In genomic region chr21:45248893-45249381, GRCh38 we compare ENCODE assay signal across 10 cellular contexts. TPM values are rescaled to one million over a fixed set of nuclear protein-coding genes. Genes with fewer than 3 reads are reported as not detected.
DNase-seq lines count a peak whose midpoint lies in the region; ATAC-seq, FAIRE-seq and TF ChIP-seq lines count a peak whose summit lies in the region.
"Had no signal": no experiment of that assay in that cellular context is flagged by ENCODE, and none has a peak within 500 bp of the region (broad histone marks: within the 10 kb centered on the region; RNA-seq: fewer than 3 reads in every experiment).

No MANE protein-coding gene starts in this region.

- peaks cover 4% of the 10 kb centered on the region for H3K4me1 ChIP-seq in ovary (ENCODE audit: insufficient read depth)

- no peaks in the 10 kb centered on the region for H3K36me3 ChIP-seq in ovary

- TF ChIP-seq CTCF in fibroblast of pulmonary artery (IDR thresholded peaks at IDR 0.05; ENCODE audit: low read length, missing control alignments) (no peak), ovary (IDR thresholded peaks at IDR 0.05) (no peak)

- peaks cover 6 to 7% of the 10 kb centered on the region in 2 donors for H3K36me3 Mint-ChIP-seq in activated naive CD4-positive, alpha-beta T cell treated with anti-CD3 and anti-CD28 coated beads, Interleukin-2, amount 50 U/mL, for 72 hours
- H3K36me3 Mint-ChIP-seq: activated naive CD8-positive, alpha-beta T cell had no signal

- no peak for TF ChIP-seq EP300 in ovary (IDR thresholded peaks at IDR 0.05)

- no peak for TF ChIP-seq POLR2A in ovary (IDR thresholded peaks at IDR 0.05)

- H3K27me3 ChIP-seq in ovary: no peaks in the 10 kb centered on the region

- no peak for ATAC-seq in activated naive CD4-positive, alpha-beta T cell treated with anti-CD3 and anti-CD28 coated beads, Interleukin-2, amount 50 U/mL, for 72 hours
- ATAC-seq: stimulated activated naive B cell treated with anti-CD40 and anti-IgM and Interleukin-4, amounts not matched to agents 10 μg/mL and 1 μg/mL and 100 μg/mL, for 72 hours had no signal

- WGBS in ovary, 3 donors: 23 to 31% (median 26%) methylated on average over 14 of the region's 14 CpGs

- no peak overlapping the region for H3K27ac ChIP-seq in ovary

- intact Hi-C loops in ovary (cut with DNase I): no loop called here

- H3K9me3 ChIP-seq in ovary: no peaks in the 10 kb centered on the region

- H3K27ac Mint-ChIP-seq in activated naive CD4-positive, alpha-beta T cell treated with anti-CD3 and anti-CD28 coated beads, Interleukin-2, amount 50 U/mL, for 72 hours: no peak overlapping the region
- H3K27ac Mint-ChIP-seq: activated naive CD8-positive, alpha-beta T cell; stimulated activated naive B cell treated with anti-CD40 and anti-IgM and Interleukin-4, amounts not matched to agents 10 μg/mL and 1 μg/mL and 100 μg/mL, for 72 hours had no signal

- H3K9me3 Mint-ChIP-seq in activated naive CD4-positive, alpha-beta T cell treated with anti-CD3 and anti-CD28 coated beads, Interleukin-2, amount 50 U/mL, for 72 hours: peaks cover 3 to 5% of the 10 kb centered on the region in 2 donors

- DNase-seq in DMS 273 (lab: John Stamatoyannopoulos, UW; ENCODE audit: unreplicated experiment): peak; percentile 90
- peak; percentile 29 for DNase-seq in NCI-H82 treated with DMSO at 0.1 percent for 48 hours (lab: John Stamatoyannopoulos, UW; ENCODE audit: unreplicated experiment)
- peak; percentile 36 for DNase-seq in fibroblast of pulmonary artery (ENCODE audit: low read depth)
- peak in 1 of 5 donors; percentile 24 for DNase-seq in ovary
- DNase-seq in activated naive CD4-positive, alpha-beta T cell treated with anti-CD3 and anti-CD28 coated beads, Interleukin-2, amount 50 U/mL, for 72 hours (ENCODE audit: low spot score in 2 of 2): no peak
- DNase-seq in AML-193 (lab: John Stamatoyannopoulos, UW): no peak
- no peak for DNase-seq in stimulated activated CD4-positive, alpha-beta T cell treated with anti-CD3 and anti-CD28 coated beads, Interleukin-4, amount 100 ng/mL, for 24 hours
- no peak for DNase-seq in GM19239 (ENCODE audit: insufficient read length, low spot score)
- DNase-seq: stimulated activated naive B cell treated with anti-CD40 and anti-IgM and Interleukin-4, amounts not matched to agents 10 μg/mL and 1 μg/mL and 100 μg/mL, for 72 hours had no signal

- H3K4me3 ChIP-seq in fibroblast of pulmonary artery (replicated peaks; ENCODE audit: low read depth, low read length): peak overlapping the region; percentile 36
- H3K4me3 ChIP-seq in ovary: peak overlapping the region; percentile 14

- FAIRE-seq in GM19239 (lab: Jason Lieb, UNC): no peak

RNA-seq across cellular contexts. Expression of gene POFUT2, which starts 38.8 kb away (rescaled TPM):
- total RNA-seq in ovary: 10 to 100 TPM; 26.2 to 48.2 (median 40.1) TPM
- polyA plus RNA-seq in ovary: 10 to 100 TPM; 25.7 to 52.9 TPM
- 10 to 100 TPM; 11.3 to 16.0 TPM for total RNA-seq in activated naive CD4-positive, alpha-beta T cell treated with anti-CD3 and anti-CD28 coated beads, Interleukin-2, amount 50 U/mL, for 72 hours

Comparison
In these comparisons a context has a peak if more than half of its experiments do, and no peak if none do; other contexts are left out.
1. DNase-seq: peak in DMS 273 (single experiment), NCI-H82 treated with DMSO at 0.1 percent for 48 hours (single experiment) and fibroblast of pulmonary artery (single experiment); none in activated naive CD4-positive, alpha-beta T cell treated with anti-CD3 and anti-CD28 coated beads, Interleukin-2, amount 50 U/mL, for 72 hours (0 of 2), AML-193 (0 of 2), stimulated activated CD4-positive, alpha-beta T cell treated with anti-CD3 and anti-CD28 coated beads, Interleukin-4, amount 100 ng/mL, for 24 hours (single experiment) and GM19239 (single experiment).